ENCODE assay signal across 18 cellular contexts in the genomic region with DNA sequence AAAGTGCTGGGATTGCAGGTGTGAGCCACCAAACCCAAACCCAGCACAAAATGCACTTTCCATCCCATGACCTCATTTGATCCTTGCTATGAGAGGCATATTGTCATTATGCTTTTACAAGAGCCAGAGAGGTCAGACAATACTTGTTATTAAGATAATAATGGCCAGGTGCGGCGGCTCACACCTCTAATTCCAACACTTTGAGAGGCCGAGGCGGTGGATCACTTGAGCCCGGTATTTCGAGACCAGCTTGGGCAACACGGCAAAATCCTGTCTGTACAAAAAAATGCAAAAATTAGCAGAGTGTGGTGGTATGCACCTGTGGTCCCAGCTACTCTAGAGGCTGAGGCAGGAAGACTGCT. TPM values are rescaled to one million over a fixed set of nuclear protein-coding genes. Genes with fewer than 3 reads are reported as not detected.
DNase-seq lines count a peak whose midpoint lies in the region; ATAC-seq and TF ChIP-seq lines count a peak whose summit lies in the region.
"Had no signal": no experiment of that assay in that cellular context is flagged by ENCODE, and none has a peak within 500 bp of the region (broad histone marks: within the 10 kb centered on the region; RNA-seq: fewer than 3 reads in every experiment).

No MANE protein-coding gene starts in this region.

- H3K27me3 ChIP-seq in right atrium auricular region (no peaks in the 10 kb centered on the region), stomach smooth muscle (ENCODE audit: control insufficient read depth in 1 of 2, insufficient read depth in 2 of 2, low read length in 2 of 2) (no peaks in the 10 kb centered on the region)
- H3K27me3 ChIP-seq: BE2C, MG63, Peyer's patch, SJSA1 had no signal

- H3K4me3 ChIP-seq in right atrium auricular region (no peak overlapping the region), stomach smooth muscle (ENCODE audit: low read length in 2 of 2) (no peak overlapping the region)
- H3K4me3 ChIP-seq: K562, MG63, Peyer's patch, SJSA1 had no signal

- H3K36me3 ChIP-seq in right atrium auricular region (peaks cover 11% of the 10 kb centered on the region), stomach smooth muscle (ENCODE audit: control insufficient read depth in 2 of 2, insufficient read depth in 2 of 2, low read length in 2 of 2) (peaks cover 11 to 14% of the 10 kb centered on the region in 2 donors)
- H3K36me3 ChIP-seq: MG63, Peyer's patch had no signal

- H3K9ac ChIP-seq in stomach smooth muscle (ENCODE audit: low read length in 2 of 2): no peak overlapping the region

- H3K27me3 Mint-ChIP-seq in chondrocyte (ENCODE audit: low read depth): no peaks in the 10 kb centered on the region

- DNase-seq in right atrium auricular region (ENCODE audit: low spot score) (no peak), left cardiac atrium (no peak), chondrocyte (ENCODE audit: low spot score) (no peak), NCI-H1092 (lab: John Stamatoyannopoulos, UW) (no peak), SKM-1 (lab: John Stamatoyannopoulos, UW; ENCODE audit: unreplicated experiment) (no peak)
- DNase-seq: GF-D8, NCI-H1436 treated with DMSO at 0.1 percent for 48 hours, NCI-H2171 had no signal

- peaks cover 47% of the 10 kb centered on the region for H3K4me1 Mint-ChIP-seq in chondrocyte (ENCODE audit: low read depth)

- H3K9me3 ChIP-seq in right atrium auricular region (no peaks in the 10 kb centered on the region), stomach smooth muscle (ENCODE audit: control insufficient read depth in 2 of 2, low read length in 2 of 2) (no peaks in the 10 kb centered on the region)
- H3K9me3 ChIP-seq: BE2C, MG63, Peyer's patch, SJSA1 had no signal

- ATAC-seq in left cardiac atrium (no peak), HG02610 (IDR thresholded peaks at IDR 0.05; ENCODE audit: unreplicated experiment) (no peak)

- no peaks in the 10 kb centered on the region for H3K9me3 Mint-ChIP-seq in chondrocyte (ENCODE audit: low read depth)

- TF ChIP-seq CTCF in right atrium auricular region (IDR thresholded peaks at IDR 0.05): no peak
- TF ChIP-seq CTCF in chondrocyte (IDR thresholded peaks at IDR 0.05): no peak

- H3K27ac Mint-ChIP-seq in chondrocyte (ENCODE audit: unreplicated experiment): peak overlapping the region; percentile 96

- intact Hi-C loops in left cardiac atrium (cut with DNase I): no loop called here

- H3K4me1 ChIP-seq in right atrium auricular region (peaks cover 0 to 39% of the 10 kb centered on the region in 2 donors), stomach smooth muscle (ENCODE audit: control insufficient read depth, insufficient read depth, low read length) (peaks cover 39% of the 10 kb centered on the region)

- H3K27ac ChIP-seq in right atrium auricular region (peak overlapping the region; percentile 90 to 97), stomach smooth muscle (ENCODE audit: low read length) (peak overlapping the region; percentile 100)
- H3K27ac ChIP-seq: SJSA1 had no signal

- H3K4me3 Mint-ChIP-seq in chondrocyte (ENCODE audit: unreplicated experiment): no peak overlapping the region

- H3K36me3 Mint-ChIP-seq in chondrocyte (ENCODE audit: low read depth): peaks cover 12% of the 10 kb centered on the region

RNA-seq across cellular contexts. Expression of a gene that starts 55.9 kb away (rescaled TPM):
- 1 to 10 TPM in 1 of 2 donors, under 1 TPM in 1; 0.83 to 2.9 TPM for total RNA-seq in right atrium auricular region
- total RNA-seq in left cardiac atrium: under 1 TPM; 0.44 to 0.89 TPM
- 1.1 to 4.6 TPM (median 3.4 TPM) in 3 replicates for total RNA-seq in chondrocyte
- total RNA-seq: A673, LHCN-M2, OCI-LY7, Peyer's patch had no signal
